33 cellular contexts compared by ENCODE assay signal in the genomic region with DNA sequence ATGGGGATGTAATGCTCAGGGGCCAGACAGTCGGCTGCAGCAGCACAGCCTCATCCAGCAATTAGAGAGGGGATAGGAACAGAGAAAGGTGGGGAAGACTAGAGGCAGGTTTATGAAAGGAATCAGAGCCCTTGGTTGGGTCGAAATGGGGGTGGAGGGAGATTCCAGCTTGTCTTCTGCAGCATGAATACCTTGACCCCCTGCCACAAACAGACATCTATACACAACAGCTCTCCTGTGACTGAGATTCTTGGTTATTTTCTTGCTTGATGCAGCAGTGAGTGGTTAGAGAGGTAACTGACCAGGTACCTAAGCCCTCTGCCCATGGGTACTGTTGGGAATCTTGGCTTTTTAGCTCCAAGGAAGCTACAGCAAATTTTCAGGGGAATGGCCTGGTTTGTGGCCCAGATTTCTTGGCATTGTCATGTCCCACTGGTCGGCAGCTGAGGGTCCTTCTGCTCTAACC. TPM values are rescaled to one million over a fixed set of nuclear protein-coding genes. Genes with fewer than 3 reads are reported as not detected.
"Had no signal": no experiment of that assay in that cellular context is flagged by ENCODE, and none has a peak within 500 bp of the region (broad histone marks: within the 10 kb centered on the region; RNA-seq: fewer than 3 reads in every experiment).

A gene with protein sequence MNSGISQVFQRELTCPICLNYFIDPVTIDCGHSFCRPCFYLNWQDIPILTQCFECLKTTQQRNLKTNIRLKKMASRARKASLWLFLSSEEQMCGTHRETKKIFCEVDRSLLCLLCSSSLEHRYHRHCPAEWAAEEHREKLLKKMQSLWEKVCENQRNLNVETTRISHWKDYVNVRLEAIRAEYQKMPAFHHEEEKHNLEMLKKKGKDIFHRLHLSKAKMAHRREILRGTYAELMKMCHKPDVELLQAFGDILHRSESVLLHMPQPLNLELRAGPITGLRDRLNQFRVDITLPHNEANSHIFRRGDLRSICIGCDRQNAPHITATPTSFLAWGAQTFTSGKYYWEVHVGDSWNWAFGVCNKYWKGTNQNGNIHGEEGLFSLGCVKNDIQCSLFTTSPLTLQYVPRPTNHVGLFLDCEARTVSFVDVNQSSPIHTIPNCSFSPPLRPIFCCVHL (minus strand): TSS at position 51 of the 466 bp plus-strand sequence. CDS start 4,535 bp downstream, outside the sequence.

- H3K27me3 Mint-ChIP-seq: activated naive CD8-positive, alpha-beta T cell; activated T-helper 17 cell treated with anti-CD3 and anti-CD28 coated beads, Interleukin-2, amount 50 U/mL, for 72 hours; T-helper 17 cell had no signal

- H3K4me1 Mint-ChIP-seq: activated T-helper 17 cell treated with anti-CD3 and anti-CD28 coated beads, Interleukin-2, amount 50 U/mL, for 72 hours; T-helper 17 cell had no signal

- H3K4me3 ChIP-seq: cardiac muscle cell, Peyer's patch, SJSA1 had no signal

- H3K4me1 ChIP-seq: Peyer's patch, SJSA1 had no signal

- DNase-seq: activated CD4-positive, alpha-beta T cell treated with anti-CD3 and anti-CD28 coated beads for 48 hours; activated CD4-positive, alpha-beta T cell treated with anti-CD3 and anti-CD28 coated beads, Interleukin-2, amount 50 U/mL, for 48 hours; activated CD4-positive, CD25-positive, alpha-beta regulatory T cell treated with anti-CD3 and anti-CD28 coated beads, Interleukin-2, amount 50 U/mL, for 72 hours; activated gamma-delta T cell; activated naive CD4-positive, alpha-beta T cell treated with anti-CD3 and anti-CD28 coated beads for 36 hours; activated T-cell treated with anti-CD3 and anti-CD28 coated beads for 4 hours; activated T-cell treated with anti-CD3 and anti-CD28 coated beads, Interleukin-2, amount 50 U/mL, for 48 hours; amygdala; brain microvascular endothelial cell; IMR-90; Kasumi-1; KBM-7; NCI-H1092; NCI-H1417; NCI-H1930; NCI-H2107; NCI-H2171 treated with DMSO at 0.1 percent for 48 hours; NCI-H226; NCI-H526; NK-92 treated with Interleukin-12 subunit alpha and Interleukin-12 subunit beta, amount 100 ng/mL, for 24 hours; OCI-M1; Peyer's patch; SHP77; T-helper 17 cell; T-helper 9 cell had no signal

- H3K36me3 Mint-ChIP-seq: activated naive CD8-positive, alpha-beta T cell; WTC11 had no signal

- H3K36me3 ChIP-seq: brain microvascular endothelial cell, cardiac muscle cell, Peyer's patch, SJSA1 had no signal

- H3K27ac ChIP-seq: brain microvascular endothelial cell, cardiac muscle cell, Peyer's patch, RWPE1, SJSA1 had no signal

- H3K27ac Mint-ChIP-seq: activated naive CD4-positive, alpha-beta T cell treated with anti-CD3 and anti-CD28 coated beads for 36 hours; activated naive CD8-positive, alpha-beta T cell; activated T-helper 17 cell treated with anti-CD3 and anti-CD28 coated beads, Interleukin-2, amount 50 U/mL, for 72 hours; T-helper 17 cell; WTC11 had no signal

- ATAC-seq: activated T-helper 17 cell treated with anti-CD3 and anti-CD28 coated beads, Interleukin-2, amount 50 U/mL, for 72 hours; T-helper 17 cell; WTC11 had no signal

- H3K4me3 Mint-ChIP-seq: activated naive CD4-positive, alpha-beta T cell treated with anti-CD3 and anti-CD28 coated beads for 36 hours; activated naive CD8-positive, alpha-beta T cell; activated T-helper 17 cell treated with anti-CD3 and anti-CD28 coated beads, Interleukin-2, amount 50 U/mL, for 72 hours; T-helper 17 cell; WTC11 had no signal

- H3K9me3 Mint-ChIP-seq: activated naive CD4-positive, alpha-beta T cell treated with anti-CD3 and anti-CD28 coated beads for 36 hours; activated T-helper 17 cell treated with anti-CD3 and anti-CD28 coated beads, Interleukin-2, amount 50 U/mL, for 72 hours; WTC11 had no signal

- H3K9me3 ChIP-seq: Peyer's patch, SJSA1 had no signal

- H3K27me3 ChIP-seq: brain microvascular endothelial cell, cardiac muscle cell, Peyer's patch, SJSA1 had no signal

RNA-seq across cellular contexts. Expression of the gene that starts here (rescaled TPM):
- total RNA-seq: activated CD8-positive, alpha-beta memory T cell treated with anti-CD3 and anti-CD28 coated beads for 36 hours; activated naive CD4-positive, alpha-beta T cell treated with anti-CD3 and anti-CD28 coated beads for 36 hours; activated T-helper 17 cell treated with anti-CD3 and anti-CD28 coated beads, Interleukin-2, amount 50 U/mL, for 72 hours; cardiac muscle cell; IMR-90; NCI-H460; Peyer's patch; SJSA1; T-helper 17 cell; WTC11 had no signal
- polyA plus RNA-seq: cardiac muscle cell, IMR-90 had no signal
